In the genomic region with DNA sequence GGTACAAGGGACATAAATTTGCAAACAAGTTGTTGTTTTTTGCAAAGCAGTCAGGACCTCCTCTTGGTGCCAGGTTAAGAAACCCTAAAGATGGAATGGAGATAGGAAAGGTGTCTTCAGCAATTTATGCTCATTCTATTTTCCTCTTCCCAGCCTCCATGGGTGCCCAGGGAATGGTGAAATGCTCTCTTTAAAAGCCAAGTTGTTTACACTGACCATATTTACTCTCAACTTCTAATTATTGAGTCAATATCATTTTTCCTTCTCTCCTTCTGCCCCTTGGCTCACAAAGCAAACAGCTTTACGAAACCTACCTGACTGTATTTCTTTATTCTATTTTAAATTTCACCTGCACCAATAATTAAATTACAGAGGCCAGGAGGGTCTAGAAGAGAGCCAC, we compare ENCODE assay signal across 19 cellular contexts.
"Had no signal": no experiment of that assay in that cellular context is flagged by ENCODE, and none has a peak within 500 bp of the region (broad histone marks: within the 10 kb centered on the region; RNA-seq: fewer than 3 reads in every experiment).

No MANE protein-coding gene starts in this region.

- H3K4me1 ChIP-seq: breast epithelium, colonic mucosa had no signal

- H3K27ac Mint-ChIP-seq: activated CD8-positive, alpha-beta memory T cell treated with anti-CD3 and anti-CD28 coated beads, Interleukin-2, amount 10 ng/mL, durations not matched to agents 7 days and 5 days; activated naive CD4-positive, alpha-beta T cell treated with anti-CD3 and anti-CD28 coated beads, Interleukin-2, amount 50 U/mL, for 24 hours; activated T-cell treated with anti-CD3 and anti-CD28 coated beads, Interleukin-2, amount 50 U/mL, for 24 hours; activated T-helper 1 cell treated with anti-CD3 and anti-CD28 coated beads, Interleukin-12 subunit alpha, Interleukin-12 subunit beta, Interleukin-2, Interleukin-4 antibody, amounts not matched to agents 30 ng/mL and 10 ng/mL and 1 ng/mL, durations not matched to agents 14 hours and 24 hours and 36 hours had no signal

- H3K36me3 ChIP-seq: breast epithelium, colonic mucosa, WERI-Rb-1 had no signal

- H3K36me3 Mint-ChIP-seq: activated naive CD4-positive, alpha-beta T cell treated with anti-CD3 and anti-CD28 coated beads, Interleukin-2, amount 50 U/mL, for 24 hours had no signal

- DNase-seq: activated CD4-positive, alpha-beta T cell treated with anti-CD3 and anti-CD28 coated beads for 4 hours; activated CD8-positive, alpha-beta memory T cell treated with anti-CD3 and anti-CD28 coated beads, Interleukin-2, amount 10 ng/mL, durations not matched to agents 7 days and 5 days; activated effector memory CD4-positive, alpha-beta T cell treated with Interleukin-2 at 50 U/mL for 16 hours; activated naive CD4-positive, alpha-beta T cell; activated T-cell treated with anti-CD3 and anti-CD28 coated beads, Interleukin-2, amount 50 U/mL, for 24 hours; aorta; caudate nucleus; colonic mucosa; KG1; NCI-H1105 treated with DMSO at 0.1 percent for 48 hours; NCI-H1436 treated with DMSO at 0.1 percent for 48 hours; NCI-H187; NCI-H2081; NCI-H524 treated with DMSO at 0.1 percent for 48 hours; WERI-Rb-1 had no signal

- H3K27me3 ChIP-seq: breast epithelium, colonic mucosa had no signal

- H3K4me3 ChIP-seq: breast epithelium, colonic mucosa, SK-N-MC had no signal

- H3K4me3 Mint-ChIP-seq: activated CD8-positive, alpha-beta memory T cell treated with anti-CD3 and anti-CD28 coated beads, Interleukin-2, amount 10 ng/mL, durations not matched to agents 7 days and 5 days; activated naive CD4-positive, alpha-beta T cell treated with anti-CD3 and anti-CD28 coated beads, Interleukin-2, amount 50 U/mL, for 24 hours; activated T-cell treated with anti-CD3 and anti-CD28 coated beads, Interleukin-2, amount 50 U/mL, for 24 hours; activated T-helper 1 cell treated with anti-CD3 and anti-CD28 coated beads, Interleukin-12 subunit alpha, Interleukin-12 subunit beta, Interleukin-2, Interleukin-4 antibody, amounts not matched to agents 30 ng/mL and 10 ng/mL and 1 ng/mL, durations not matched to agents 14 hours and 24 hours and 36 hours had no signal

- H3K4me1 Mint-ChIP-seq: activated naive CD4-positive, alpha-beta T cell treated with anti-CD3 and anti-CD28 coated beads, Interleukin-2, amount 50 U/mL, for 24 hours had no signal

- H3K9me3 ChIP-seq: breast epithelium, colonic mucosa had no signal

- H3K27ac ChIP-seq: colonic mucosa, SK-N-MC, WERI-Rb-1 had no signal

- H3K9me3 Mint-ChIP-seq: activated naive CD4-positive, alpha-beta T cell treated with anti-CD3 and anti-CD28 coated beads, Interleukin-2, amount 50 U/mL, for 24 hours; activated T-helper 1 cell treated with anti-CD3 and anti-CD28 coated beads, Interleukin-12 subunit alpha, Interleukin-12 subunit beta, Interleukin-2, Interleukin-4 antibody, amounts not matched to agents 30 ng/mL and 10 ng/mL and 1 ng/mL, durations not matched to agents 14 hours and 24 hours and 36 hours had no signal
